1 cellular context compared by ENCODE assay signal in the genomic region with DNA sequence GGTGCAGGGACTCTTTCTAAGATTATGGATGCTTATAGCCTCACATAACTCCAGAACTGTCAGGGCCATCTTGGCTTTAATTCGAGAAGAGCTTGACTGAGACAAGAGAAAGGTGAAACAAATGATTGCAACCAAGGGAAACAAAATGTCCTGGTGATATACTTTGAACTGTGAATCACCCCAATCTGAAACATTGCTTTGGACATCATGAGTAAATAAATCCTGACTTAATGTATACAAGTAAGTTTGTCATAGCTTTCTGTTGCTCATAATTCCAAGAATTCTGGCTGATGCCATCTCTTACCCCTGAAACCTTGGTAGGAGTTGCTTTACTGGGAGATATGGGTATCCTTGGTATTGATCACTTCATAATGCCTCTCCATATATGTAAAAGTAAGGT.
TF ChIP-seq lines count a peak whose summit lies in the region.

No MANE protein-coding gene starts in this region.

TF ChIP-seq in HepG2, 621 proteins besides CTCF, POLR2A, EP300 and RAD21:
- TF ChIP-seq HES4 (CRISPR knock-in tag; IDR thresholded peaks at IDR 0.05; ENCODE audit: borderline replicate concordance): no peak
- TF ChIP-seq, protein P1, sequence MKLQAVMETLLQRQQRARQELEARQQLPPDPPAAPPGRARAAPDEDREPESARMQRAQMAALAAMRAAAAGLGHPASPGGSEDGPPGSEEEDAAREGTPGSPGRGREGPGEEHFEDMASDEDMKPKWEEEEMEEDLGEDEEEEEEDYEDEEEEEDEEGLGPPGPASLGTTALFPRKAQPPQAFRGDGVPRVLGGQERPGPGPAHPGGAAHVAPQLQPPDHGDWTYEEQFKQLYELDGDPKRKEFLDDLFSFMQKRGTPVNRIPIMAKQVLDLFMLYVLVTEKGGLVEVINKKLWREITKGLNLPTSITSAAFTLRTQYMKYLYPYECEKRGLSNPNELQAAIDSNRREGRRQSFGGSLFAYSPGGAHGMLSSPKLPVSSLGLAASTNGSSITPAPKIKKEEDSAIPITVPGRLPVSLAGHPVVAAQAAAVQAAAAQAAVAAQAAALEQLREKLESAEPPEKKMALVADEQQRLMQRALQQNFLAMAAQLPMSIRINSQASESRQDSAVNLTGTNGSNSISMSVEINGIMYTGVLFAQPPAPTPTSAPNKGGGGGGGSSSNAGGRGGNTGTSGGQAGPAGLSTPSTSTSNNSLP (IDR thresholded peaks at IDR 0.05; ENCODE audit: low read depth, low read length): 0 out of 2 replicates have a peak, but pooled peaks have one; percentile 26
